ENCODE assay signal across 8 cellular contexts in the genomic region with DNA sequence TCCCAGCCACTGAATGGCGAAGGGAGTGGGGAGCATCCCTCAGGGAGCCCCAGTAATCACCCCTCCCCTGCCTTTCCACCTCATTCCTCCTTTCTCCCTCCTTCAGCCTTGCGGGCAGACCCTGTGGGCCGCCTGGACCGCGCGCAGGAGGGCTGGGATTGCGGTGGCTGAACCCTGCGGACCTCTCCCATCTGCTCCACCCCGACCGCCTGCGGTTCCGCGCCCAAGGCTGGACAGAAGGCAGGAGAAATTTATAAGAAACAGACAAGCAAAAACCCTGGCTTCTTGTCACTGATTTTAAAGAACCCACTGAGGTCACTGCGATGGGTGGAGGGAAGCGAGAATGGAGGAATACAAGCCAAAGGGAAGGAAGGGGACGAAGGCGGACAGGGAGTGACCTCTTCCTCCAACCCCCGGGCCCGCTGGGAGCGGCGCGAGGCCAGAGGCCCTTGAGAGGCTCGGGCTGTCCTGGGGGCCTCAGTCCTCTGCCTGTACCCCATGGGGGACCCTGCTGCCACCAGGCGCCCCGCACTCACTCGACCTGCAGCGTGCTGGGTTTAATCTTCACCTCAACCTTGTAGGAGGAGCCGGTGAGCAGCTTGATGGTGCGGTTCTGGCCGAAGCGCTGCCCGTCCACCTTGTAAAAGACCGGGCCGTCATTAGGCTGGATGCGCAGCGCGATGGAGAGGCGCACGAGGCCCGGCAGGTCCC. TPM values are rescaled to one million over a fixed set of nuclear protein-coding genes. Genes with fewer than 3 reads are reported as not detected.
DNase-seq lines count a peak whose midpoint lies in the region; ATAC-seq, FAIRE-seq and TF ChIP-seq lines count a peak whose summit lies in the region.

No MANE protein-coding gene starts in this region.

- intact Hi-C loops in breast epithelium (cut with DNase I; ENCODE audit: low total_unique reads) (no loop called here), kidney (cut with DNase I) (no loop called here)

- peak overlapping the region; percentile 74 to 75 for H3K9ac ChIP-seq in kidney (ENCODE audit: low read length in 2 of 2)

- H3K27ac Mint-ChIP-seq in stimulated activated naive CD8-positive, alpha-beta T cell treated with anti-CD3 and anti-CD28 coated beads, Interleukin-15, Interleukin-2, amounts not matched to agents 100 ng/mL and 50 ng/mL, for 24 hours = no peak overlapping the region
- peak overlapping the region; percentile 53 for H3K27ac Mint-ChIP-seq in stimulated activated memory B cell treated with anti-CD40 and anti-IgM and Interleukin-4, amounts not matched to agents 10 μg/mL and 1 μg/mL and 100 μg/mL, for 72 hours

- ATAC-seq in stimulated activated naive CD8-positive, alpha-beta T cell treated with anti-CD3 and anti-CD28 coated beads, Interleukin-15, Interleukin-2, amounts not matched to agents 100 U/mL and 50 U/mL, for 24 hours = no peak
- ATAC-seq in stimulated activated memory B cell treated with anti-CD40 and anti-IgM and Interleukin-4, amounts not matched to agents 10 μg/mL and 1 μg/mL and 100 μg/mL, for 72 hours = peak; percentile 24
- ATAC-seq in GM18907 (IDR thresholded peaks at IDR 0.05; ENCODE audit: unreplicated experiment) (no peak), foreskin keratinocyte (no peak)

- H3K4me1 Mint-ChIP-seq in stimulated activated naive CD8-positive, alpha-beta T cell treated with anti-CD3 and anti-CD28 coated beads, Interleukin-15, Interleukin-2, amounts not matched to agents 100 ng/mL and 50 ng/mL, for 24 hours (ENCODE audit: low read depth) = peaks cover 13% of the 10 kb centered on the region
- H3K4me1 Mint-ChIP-seq in stimulated activated memory B cell treated with anti-CD40 and anti-IgM and Interleukin-4, amounts not matched to agents 10 μg/mL and 1 μg/mL and 100 μg/mL, for 72 hours = peaks cover 19% of the 10 kb centered on the region

- H3K27me3 Mint-ChIP-seq in stimulated activated naive CD8-positive, alpha-beta T cell treated with anti-CD3 and anti-CD28 coated beads, Interleukin-15, Interleukin-2, amounts not matched to agents 100 ng/mL and 50 ng/mL, for 24 hours = peaks cover 70% of the 10 kb centered on the region
- peaks cover 47% of the 10 kb centered on the region for H3K27me3 Mint-ChIP-seq in stimulated activated memory B cell treated with anti-CD40 and anti-IgM and Interleukin-4, amounts not matched to agents 10 μg/mL and 1 μg/mL and 100 μg/mL, for 72 hours

- H3K27ac ChIP-seq in breast epithelium = peak overlapping the region; percentile 62 to 92
- peak overlapping the region; percentile 83 to 89 for H3K27ac ChIP-seq in kidney (ENCODE audit: low read depth in 2 of 2, low read length in 2 of 2)
- no peak overlapping the region for H3K27ac ChIP-seq in foreskin keratinocyte

- H3K4me1 ChIP-seq in breast epithelium = no peaks in the 10 kb centered on the region
- H3K4me1 ChIP-seq in kidney (ENCODE audit: control insufficient read depth in 1 of 2, insufficient read depth in 1 of 2, low read depth in 1 of 2, low read length in 2 of 2) = peaks cover 0 to 8% of the 10 kb centered on the region in 2 donors
- H3K4me1 ChIP-seq in foreskin keratinocyte = no peaks in the 10 kb centered on the region

- H3K9me3 ChIP-seq in breast epithelium (no peaks in the 10 kb centered on the region), kidney (ENCODE audit: control insufficient read depth in 1 of 2, low read length in 2 of 2) (no peaks in the 10 kb centered on the region)

- peaks cover 2% of the 10 kb centered on the region for H3K9me3 Mint-ChIP-seq in stimulated activated naive CD8-positive, alpha-beta T cell treated with anti-CD3 and anti-CD28 coated beads, Interleukin-15, Interleukin-2, amounts not matched to agents 100 ng/mL and 50 ng/mL, for 24 hours
- peaks cover 1% of the 10 kb centered on the region for H3K9me3 Mint-ChIP-seq in stimulated activated memory B cell treated with anti-CD40 and anti-IgM and Interleukin-4, amounts not matched to agents 10 μg/mL and 1 μg/mL and 100 μg/mL, for 72 hours

- peak overlapping the region; percentile 61 to 84 (median 76) for H3K4me3 ChIP-seq in breast epithelium
- H3K4me3 ChIP-seq in kidney (ENCODE audit: low read length in 2 of 2) = peak overlapping the region; percentile 59 to 66

- TF ChIP-seq CTCF in breast epithelium (IDR thresholded peaks at IDR 0.05) (no peak), kidney (IDR thresholded peaks at IDR 0.05; ENCODE audit: borderline replicate concordance, extremely low read depth, insufficient read depth) (no peak), foreskin keratinocyte (conservative IDR thresholded peaks at IDR 0.05) (no peak)

- no peak for DNase-seq in stimulated activated naive CD8-positive, alpha-beta T cell treated with anti-CD3 and anti-CD28 coated beads, Interleukin-15, Interleukin-2, amounts not matched to agents 100 U/mL and 50 U/mL, for 24 hours
- DNase-seq in breast epithelium (ENCODE audit: low spot score in 2 of 2) (no peak), kidney (peak; percentile 80), foreskin keratinocyte (no peak)
- DNase-seq in activated CD4-positive, CD25-positive, alpha-beta regulatory T cell treated with anti-CD3 and anti-CD28 coated beads, Interleukin-2, amount 50 U/mL, for 72 hours = no peak

- TF ChIP-seq POLR2A in breast epithelium (IDR thresholded peaks at IDR 0.05) = no peak

- H3K36me3 Mint-ChIP-seq in stimulated activated naive CD8-positive, alpha-beta T cell treated with anti-CD3 and anti-CD28 coated beads, Interleukin-15, Interleukin-2, amounts not matched to agents 100 ng/mL and 50 ng/mL, for 24 hours (ENCODE audit: low read depth) = no peaks in the 10 kb centered on the region
- no peaks in the 10 kb centered on the region for H3K36me3 Mint-ChIP-seq in stimulated activated memory B cell treated with anti-CD40 and anti-IgM and Interleukin-4, amounts not matched to agents 10 μg/mL and 1 μg/mL and 100 μg/mL, for 72 hours

- H3K4me3 Mint-ChIP-seq in stimulated activated naive CD8-positive, alpha-beta T cell treated with anti-CD3 and anti-CD28 coated beads, Interleukin-15, Interleukin-2, amounts not matched to agents 100 ng/mL and 50 ng/mL, for 24 hours = peak overlapping the region; percentile 60
- H3K4me3 Mint-ChIP-seq in stimulated activated memory B cell treated with anti-CD40 and anti-IgM and Interleukin-4, amounts not matched to agents 10 μg/mL and 1 μg/mL and 100 μg/mL, for 72 hours = peak overlapping the region; percentile 66

- no peak for FAIRE-seq in kidney (lab: Jason Lieb, UNC)

- no peaks in the 10 kb centered on the region for H3K36me3 ChIP-seq in breast epithelium
- H3K36me3 ChIP-seq in kidney (ENCODE audit: control insufficient read depth in 1 of 2, insufficient read depth in 2 of 2, low read length in 2 of 2) = no peaks in the 10 kb centered on the region

- H3K27me3 ChIP-seq in breast epithelium (peaks cover 0 to 10% of the 10 kb centered on the region in 2 donors), foreskin keratinocyte (peaks cover 69% of the 10 kb centered on the region)

RNA-seq across cellular contexts. Expression of a gene that starts 0.9 kb away (rescaled TPM):
- total RNA-seq in breast epithelium (10 to 100 TPM; 14.9 to 63.5 (median 35.7) TPM), kidney (14.1 TPM), foreskin keratinocyte (0.11 TPM in 1 of 2 replicates, not detected in the other)
- polyA plus RNA-seq in kidney (ENCODE audit: insufficient read depth, low read depth, low replicate concordance) (8.7 TPM), foreskin keratinocyte (0.03 and 0.17 TPM in 2 replicates)

RNA-seq across cellular contexts. Expression of a gene that starts 46.2 kb away (rescaled TPM):
- total RNA-seq in breast epithelium = 10 to 100 TPM in 2 of 3 donors, 1 to 10 TPM in 1; 3.6 to 20.5 (median 11.7) TPM
- 17.3 TPM for total RNA-seq in kidney
- 2.8 TPM for polyA plus RNA-seq in kidney (ENCODE audit: insufficient read depth, low read depth, low replicate concordance)
- not detected in 2 replicates for total RNA-seq in foreskin keratinocyte
- polyA plus RNA-seq in foreskin keratinocyte = not detected in 2 replicates

Comparison
In these comparisons a context has a peak if more than half of its experiments do, and no peak if none do; other contexts are left out.
1. RNA of a gene that starts 0.9 kb away (total RNA-seq): 14.9 to 63.5 TPM in breast epithelium and 14.1 TPM in kidney (single experiment); 0.11 TPM in foreskin keratinocyte; every median in the first group is over 10 times any median in the second.